Comparison of ENCODE assay signal across 24 cellular contexts in the genomic region with DNA sequence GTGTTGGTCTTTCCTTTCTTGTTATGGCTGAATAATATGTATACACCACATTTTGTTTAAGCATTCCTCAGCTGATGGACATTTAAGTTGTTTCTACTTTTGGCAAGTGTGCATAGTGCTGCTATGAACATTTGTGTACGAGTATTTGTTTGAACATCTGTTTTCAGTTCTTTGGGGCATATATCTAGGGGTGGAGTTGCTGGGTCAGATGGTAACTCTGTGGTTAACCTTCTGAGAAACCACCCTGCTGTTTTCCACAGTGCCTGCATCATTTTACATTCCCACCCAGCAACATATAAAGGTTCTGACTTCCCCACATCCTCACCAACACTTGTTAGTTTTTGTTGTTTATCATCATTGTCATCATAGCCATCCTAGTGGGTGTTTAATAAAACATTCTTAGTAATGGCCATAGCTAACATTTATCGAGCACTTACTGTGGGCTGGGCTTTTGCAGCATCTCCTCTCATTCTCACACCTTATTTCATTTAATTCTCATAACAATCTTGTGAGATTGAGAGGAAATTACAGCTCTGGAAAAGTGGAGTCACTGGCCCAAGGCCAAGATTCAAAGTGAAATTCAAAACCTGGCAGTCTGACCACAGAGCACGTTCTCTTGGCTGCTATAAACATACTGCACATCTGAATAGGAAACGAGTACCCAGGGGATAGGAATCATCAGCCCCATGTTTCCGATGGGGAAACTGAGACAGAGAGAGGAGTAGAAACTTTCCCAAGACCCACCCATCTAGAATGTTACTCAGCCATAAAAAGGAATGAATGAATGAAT.
A peak's percentile ranks its signal among the peaks of the same experiment; 100 is the strongest.
DNase-seq lines count a peak whose midpoint lies in the region; ATAC-seq and TF ChIP-seq lines count a peak whose summit lies in the region.
"Had no signal": no experiment of that assay in that cellular context is flagged by ENCODE, and none has a peak within 500 bp of the region (broad histone marks: within the 10 kb centered on the region; RNA-seq: fewer than 3 reads in every experiment).

No MANE protein-coding gene starts in this region.

- H3K27ac ChIP-seq in mammary epithelial cell (ENCODE audit: insufficient read depth, low read depth, low read length), result no peak overlapping the region
- H3K27ac ChIP-seq: 22Rv1, adrenal gland, HL-60, transverse colon had no signal

- POLR2A ChIA-PET in MCF 10A (lab: Yijun Ruan, JAX) (interaction anchor here (1.9 kb wide), 1 partner anchor 10 kb away, joined by 4 read pairs; no protein-coding TSS in a partner anchor), T-cell (lab: Charles Lee) (no interaction called here)

- no peak overlapping the region for H2AFZ ChIP-seq in mammary epithelial cell (ENCODE audit: low read depth, low read length)

- H3K27me3 ChIP-seq in mammary epithelial cell (ENCODE audit: insufficient read depth, low read length), result no peaks in the 10 kb centered on the region
- H3K27me3 ChIP-seq: adrenal gland, transverse colon had no signal

- BruUV-seq in MCF 10A (replicated peaks; lab: Mats Ljungman, UMichigan) (no TSS peak), mammary epithelial cell (replicated peaks; lab: Mats Ljungman, UMichigan) (no TSS peak)

- no peaks in the 10 kb centered on the region for H3K4me1 ChIP-seq in mammary epithelial cell (ENCODE audit: insufficient read depth, low read length)
- H3K4me1 ChIP-seq: adrenal gland, transverse colon had no signal

- no peaks in the 10 kb centered on the region for H3K4me1 Mint-ChIP-seq in MCF 10A (ENCODE audit: insufficient read depth, unreplicated experiment)
- H3K4me1 Mint-ChIP-seq in activated T-helper 17 cell treated with anti-CD3 and anti-CD28 coated beads, Interleukin-2, amount 50 U/mL, for 72 hours, result no peaks in the 10 kb centered on the region
- no peaks in the 10 kb centered on the region for H3K4me1 Mint-ChIP-seq in T-cell
- H3K4me1 Mint-ChIP-seq: B cell had no signal

- H3K4me2 ChIP-seq in mammary epithelial cell (ENCODE audit: insufficient read depth, low read depth, low read length), result no peak overlapping the region
- H3K4me2 ChIP-seq: SK-N-SH had no signal

- CTCF ChIA-PET in MCF 10A (lab: Yijun Ruan, JAX) (interaction anchor here (0.5 to 1.5 kb wide), 2 partner anchors 9 to 63 kb away, joined by 3 to 4 read pairs; no protein-coding TSS in a partner anchor), mammary epithelial cell (lab: Charles Lee; ENCODE audit: low non-redundant PET) (no interaction called here), T-cell (lab: Charles Lee) (no interaction called here)

- H3K27ac Mint-ChIP-seq in MCF 10A (ENCODE audit: low read depth, unreplicated experiment) (no peak overlapping the region), T-cell (no peak overlapping the region)
- no peak overlapping the region for H3K27ac Mint-ChIP-seq in activated T-helper 17 cell treated with anti-CD3 and anti-CD28 coated beads, Interleukin-2, amount 50 U/mL, for 72 hours
- H3K27ac Mint-ChIP-seq: B cell, natural killer cell had no signal

- intact Hi-C loops in MCF 10A (cut with micrococcal nuclease), result no loop called here
- intact Hi-C loops in mammary epithelial cell (cut with micrococcal nuclease), result no loop called here

- H3K9ac ChIP-seq in mammary epithelial cell (ENCODE audit: insufficient read depth, low read length), result no peak overlapping the region
- H3K9ac ChIP-seq: SK-N-SH had no signal

- peak; percentile 44 for ATAC-seq in activated T-helper 17 cell treated with anti-CD3 and anti-CD28 coated beads, Interleukin-2, amount 50 U/mL, for 72 hours (replicated peaks)
- ATAC-seq in T-cell (replicated peaks in 1 of 4), result no peak
- no peak for ATAC-seq in HG03378 (IDR thresholded peaks at IDR 0.05; ENCODE audit: unreplicated experiment)
- ATAC-seq: activated CD4-positive, CD25-positive, alpha-beta regulatory T cell treated with anti-CD3 and anti-CD28 coated beads, Interleukin-2, amount 50 U/mL, for 24 hours; HCT116; natural killer cell had no signal

- in situ Hi-C loops in mammary epithelial cell (cut with MboI; ENCODE audit: low sequenced_read_pairs in 2 of 2), result no loop called here

- H3K36me3 Mint-ChIP-seq in MCF 10A (ENCODE audit: insufficient read depth, unreplicated experiment) (no peaks in the 10 kb centered on the region), T-cell (no peaks in the 10 kb centered on the region)
- no peaks in the 10 kb centered on the region for H3K36me3 Mint-ChIP-seq in activated T-helper 17 cell treated with anti-CD3 and anti-CD28 coated beads, Interleukin-2, amount 50 U/mL, for 72 hours (ENCODE audit: low read depth)
- H3K36me3 Mint-ChIP-seq: natural killer cell had no signal

- no peaks in the 10 kb centered on the region for H3K36me3 ChIP-seq in mammary epithelial cell (ENCODE audit: insufficient read depth, low read length)
- H3K36me3 ChIP-seq: adrenal gland, transverse colon had no signal

- dilution Hi-C loops in mammary epithelial cell (cut with HindIII; ENCODE audit: low sequenced_read_pairs), result no loop called here

- WGBS in mammary epithelial cell (ENCODE audit: low coverage, missing lambda C conversion rate), result 18% methylated on average over 5 of the region's 5 CpGs

- DNase-seq in DMS 273 (lab: John Stamatoyannopoulos, UW; ENCODE audit: unreplicated experiment) (peak; percentile 15), DMS 273 treated with DMSO at 0.1 percent for 48 hours (lab: John Stamatoyannopoulos, UW) (no peak), MCF 10A (ENCODE audit: unreplicated experiment) (peak; percentile 36), mammary epithelial cell (no peak), T-cell (no peak), NOMO-1 treated with dmso at 0.1 percent for 144 hours (lab: John Stamatoyannopoulos, UW; ENCODE audit: unreplicated experiment) (no peak)
- DNase-seq: adrenal gland; erythroblast; GF-D8; IMR-90; natural killer cell; NCI-H187 treated with DMSO at 0.1 percent for 48 hours; NK-92 treated with Interleukin-12 subunit alpha and Interleukin-12 subunit beta, amount 100 ng/mL, for 24 hours; SK-N-SH; stimulated activated CD4-positive, alpha-beta T cell treated with anti-CD3 and anti-CD28 coated beads, Interleukin-1b, Interleukin-23, amount 100 ng/mL, for 48 hours; stimulated activated naive CD4-positive, alpha-beta T cell treated with Interleukin-2 at 50 U/mL for 16 hours; transverse colon had no signal

- peaks cover 5% of the 10 kb centered on the region for H3K9me3 ChIP-seq in mammary epithelial cell (replicated peaks; ENCODE audit: insufficient read depth, low read length)
- H3K9me3 ChIP-seq: adrenal gland, SK-N-SH, transverse colon had no signal

- no peak overlapping the region for H3K4me3 ChIP-seq in mammary epithelial cell (replicated peaks in 1 of 3; ENCODE audit: insufficient read depth in 1 of 3, low read depth in 2 of 3, low read length in 3 of 3)
- H3K4me3 ChIP-seq: adrenal gland, transverse colon had no signal

- H4K20me1 ChIP-seq in mammary epithelial cell (ENCODE audit: insufficient read depth, low read length), result no peaks in the 10 kb centered on the region

- TF ChIP-seq CTCF in MCF 10A (IDR thresholded peaks at IDR 0.05; ENCODE audit: unreplicated experiment) (no peak), mammary epithelial cell (conservative IDR thresholded peaks at IDR 0.05 in 1 of 2, IDR thresholded peaks at IDR 0.05 in 1 of 2; ENCODE audit: extremely low read depth in 1 of 2, insufficient read depth in 1 of 2, low read depth in 1 of 2, low read length in 2 of 2) (no peak)

- no peaks in the 10 kb centered on the region for H3K9me3 Mint-ChIP-seq in MCF 10A (ENCODE audit: unreplicated experiment)
- no peaks in the 10 kb centered on the region for H3K9me3 Mint-ChIP-seq in activated T-helper 17 cell treated with anti-CD3 and anti-CD28 coated beads, Interleukin-2, amount 50 U/mL, for 72 hours
- H3K9me3 Mint-ChIP-seq in T-cell, result peaks cover 0 to 3% (median 0%) of the 10 kb centered on the region in 3 donors
- H3K9me3 Mint-ChIP-seq: natural killer cell had no signal

- H3K79me2 ChIP-seq in mammary epithelial cell (ENCODE audit: insufficient read depth, low read length), result no peaks in the 10 kb centered on the region

- H3K27me3 Mint-ChIP-seq in MCF 10A (ENCODE audit: insufficient read depth, unreplicated experiment) (no peaks in the 10 kb centered on the region), T-cell (peaks cover 0 to 3% of the 10 kb centered on the region in 2 donors)
- H3K27me3 Mint-ChIP-seq in activated T-helper 17 cell treated with anti-CD3 and anti-CD28 coated beads, Interleukin-2, amount 50 U/mL, for 72 hours, result peaks cover 7% of the 10 kb centered on the region
- H3K27me3 Mint-ChIP-seq: B cell had no signal

- H3K4me3 Mint-ChIP-seq in MCF 10A (ENCODE audit: unreplicated experiment), result no peak overlapping the region
- H3K4me3 Mint-ChIP-seq in activated T-helper 17 cell treated with anti-CD3 and anti-CD28 coated beads, Interleukin-2, amount 50 U/mL, for 72 hours, result no peak overlapping the region
- H3K4me3 Mint-ChIP-seq in T-cell, result no peak overlapping the region
- H3K4me3 Mint-ChIP-seq: B cell, natural killer cell had no signal

Comparison
In these comparisons a context has a peak if more than half of its experiments do, and no peak if none do; other contexts are left out.
1. DNase-seq: peak in DMS 273 (single experiment) and MCF 10A (single experiment); none in DMS 273 treated with DMSO at 0.1 percent for 48 hours (single experiment), mammary epithelial cell (single experiment), T-cell (0 of 34) and NOMO-1 treated with dmso at 0.1 percent for 144 hours (single experiment).